In the genomic region with DNA sequence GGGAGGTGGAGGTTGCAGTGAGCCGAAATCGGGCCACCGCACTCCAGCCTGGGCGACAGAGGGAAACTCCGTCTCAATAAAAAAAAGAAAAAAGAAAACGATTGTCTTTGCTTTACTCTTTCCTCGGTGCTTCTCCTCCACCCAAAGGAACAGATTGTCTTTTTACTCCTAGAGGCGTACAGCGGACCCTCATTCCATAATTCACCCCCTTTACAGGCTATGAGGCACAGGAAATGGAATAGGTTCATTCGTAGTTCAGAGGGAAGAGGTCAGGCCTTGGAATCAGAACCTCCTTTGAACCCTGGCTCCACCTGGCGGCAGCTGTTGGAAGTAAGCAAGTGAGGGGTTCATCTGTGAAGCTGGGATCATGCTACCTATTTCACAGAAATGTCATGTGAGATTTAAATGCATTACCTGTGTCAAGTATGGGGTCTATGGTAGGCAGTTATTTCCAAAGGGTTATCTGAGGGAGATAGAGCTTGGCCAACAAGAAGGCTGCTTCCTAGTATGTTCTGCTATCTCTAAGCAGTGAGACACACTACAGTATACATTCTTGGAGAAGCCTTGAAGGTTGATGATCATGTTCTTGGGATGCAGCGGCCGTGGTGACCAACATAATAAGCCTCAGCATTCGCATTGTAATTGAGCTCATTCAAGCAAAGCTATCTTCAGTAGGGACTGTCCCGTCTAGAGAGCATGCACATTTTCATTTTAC, we compare ENCODE assay signal across 8 cellular contexts. TPM values are rescaled to one million over a fixed set of nuclear protein-coding genes. Genes with fewer than 3 reads are reported as not detected.
DNase-seq lines count a peak whose midpoint lies in the region; ATAC-seq and TF ChIP-seq lines count a peak whose summit lies in the region.

No MANE protein-coding gene starts in this region.

- H3K27me3 ChIP-seq in BJ (ENCODE audit: control insufficient read depth, insufficient read depth, low read length): no peaks in the 10 kb centered on the region
- no peaks in the 10 kb centered on the region for H3K27me3 ChIP-seq in HAP-1 (ENCODE audit: low read depth)

- intact Hi-C loops in lower leg skin (cut with DNase I; ENCODE audit: low total_unique reads): no loop called here

- no peaks in the 10 kb centered on the region; the same call in 1 of the 2 replicates for H3K4me1 ChIP-seq in HAP-1

- no peak for ATAC-seq in HG03571 (IDR thresholded peaks at IDR 0.05; ENCODE audit: unreplicated experiment)

- in situ Hi-C loops in HAP-1 (cut with MboI; ENCODE audit: low sequenced_read_pairs): loop anchor here (25.0 kb wide), 1 partner anchor 516 kb away; a partner anchor contains a TSS

- H3K9me3 ChIP-seq in HAP-1: 0 out of 2 replicates have a peak, but pooled peaks cover 5% of the 10 kb centered on the region

- peak; percentile 95 for TF ChIP-seq CTCF in BJ (IDR thresholded peaks at IDR 0.05; ENCODE audit: insufficient read depth, low read depth, low read length)
- peak in 1 of 3 donors; percentile 85 for TF ChIP-seq CTCF in lower leg skin (IDR thresholded peaks at IDR 0.05)

- CTCF ChIA-PET in BJ (lab: Yijun Ruan, JAX): interaction anchor here (0.7 to 3.0 kb wide), 25 partner anchors 9 to 219 kb away, joined by 3 to 13 read pairs (median 4); a partner anchor contains a TSS

- TF ChIP-seq POLR2A in lower leg skin (IDR thresholded peaks at IDR 0.05): no peak

- 23 to 32% methylated on average over 15 of the region's 15 CpGs for WGBS in lower leg skin, 2 donors

- DNase-seq in BJ (ENCODE audit: low read depth) (no peak), HAP-1 (ENCODE audit: low spot score in 2 of 2) (peak; percentile 75 to 94), NCI-H446 (lab: John Stamatoyannopoulos, UW) (peak; percentile 27 to 80), cerebellar cortex (ENCODE audit: low spot score) (peak; percentile 85), lower leg skin (ENCODE audit: low spot score in 2 of 2) (peak; percentile 81 to 98)
- peak; percentile 94 for DNase-seq in activated CD4-positive, CD25-positive, alpha-beta regulatory T cell treated with anti-CD3 and anti-CD28 coated beads, Interleukin-2, amount 50 U/mL, for 72 hours
- peak; percentile 82 to 89 for DNase-seq in stimulated activated CD4-positive, alpha-beta T cell treated with anti-CD3 and anti-CD28 coated beads, Interleukin-4, amount 100 ng/mL, for 4 hours

- H3K36me3 ChIP-seq in BJ (ENCODE audit: control insufficient read depth, insufficient read depth, low read length) (no peaks in the 10 kb centered on the region), HAP-1 (replicated peaks) (no peaks in the 10 kb centered on the region)

- H3K4me3 ChIP-seq in BJ (ENCODE audit: low read depth, low read length): no peak overlapping the region
- H3K4me3 ChIP-seq in HAP-1: no peak overlapping the region
- no peak overlapping the region for H3K4me3 ChIP-seq in lower leg skin (ENCODE audit: low read depth, poor library complexity, severe bottlenecking)

- POLR2A ChIA-PET in BJ (lab: Charles Lee): interaction anchor here (0.6 kb wide), 1 partner anchor 77 kb away, joined by 3 read pairs; no protein-coding TSS in a partner anchor

RNA-seq across cellular contexts. Expression of a gene that starts 18.6 kb away (rescaled TPM):
- 3.6 and 4.1 TPM in 2 replicates for polyA plus RNA-seq in BJ (2011; rRNA removed)
- 4.9 and 10.9 TPM in 2 replicates for polyA minus RNA-seq in BJ (2011; rRNA and poly(A)+ RNA removed)
- 1 to 10 TPM; 3.2 to 9.1 (median 6.7) TPM for total RNA-seq in lower leg skin

RNA-seq across cellular contexts. Expression of a gene that starts 22.0 kb away (rescaled TPM):
- 5.2 TPM in 2 replicates for polyA plus RNA-seq in BJ (2011; rRNA removed)
- 2.9 and 3.8 TPM in 2 replicates for polyA minus RNA-seq in BJ (2011; rRNA and poly(A)+ RNA removed)
- total RNA-seq in lower leg skin: 10 to 100 TPM; 23.8 to 67.5 (median 37.1) TPM

RNA-seq across cellular contexts. Expression of a gene that starts 29.4 kb away (rescaled TPM):
- 7.8 and 9.4 TPM in 2 replicates for polyA plus RNA-seq in BJ (2011; rRNA removed)
- 14.9 and 15.3 TPM in 2 replicates for polyA minus RNA-seq in BJ (2011; rRNA and poly(A)+ RNA removed)
- total RNA-seq in lower leg skin: 100 to 1,000 TPM in 1 of 4 donors, 10 to 100 TPM in 3; 51.0 to 103 (median 58.3) TPM

RNA-seq across cellular contexts. Expression of a gene that starts 43.3 kb away (rescaled TPM):
- polyA plus RNA-seq in BJ (2011; rRNA removed): 6.6 TPM in 2 replicates
- 4.4 and 5.4 TPM in 2 replicates for polyA minus RNA-seq in BJ (2011; rRNA and poly(A)+ RNA removed)
- 10 to 100 TPM in 2 of 4 donors, 1 to 10 TPM in 2; 9.5 to 19.2 (median 10.4) TPM for total RNA-seq in lower leg skin

RNA-seq across cellular contexts. Expression of a gene that starts 57.3 kb away (rescaled TPM):
- polyA plus RNA-seq in BJ (2011; rRNA removed): 6.3 and 8.8 TPM in 2 replicates
- 1.2 and 2.1 TPM in 2 replicates for polyA minus RNA-seq in BJ (2011; rRNA and poly(A)+ RNA removed)
- 10 to 100 TPM; 11.9 to 22.5 (median 16.0) TPM for total RNA-seq in lower leg skin
